6 cellular contexts compared by ENCODE assay signal in genomic region chr5:38911933-38912332, GRCh38.
"Had no signal": no experiment of that assay in that cellular context is flagged by ENCODE, and none has a peak within 500 bp of the region (broad histone marks: within the 10 kb centered on the region; RNA-seq: fewer than 3 reads in every experiment).

No MANE protein-coding gene starts in this region.

- H3K9ac ChIP-seq: KMS-11 had no signal

- ATAC-seq: HepG2 had no signal

- H3K27ac ChIP-seq: HL-60, KMS-11 had no signal

- H3K4me2 ChIP-seq: KMS-11 had no signal

- DNase-seq: IMR-90, KBM-7, KG1 had no signal

- FAIRE-seq: HepG2 had no signal
